ENCODE assay signal across 8 cellular contexts in the genomic region with DNA sequence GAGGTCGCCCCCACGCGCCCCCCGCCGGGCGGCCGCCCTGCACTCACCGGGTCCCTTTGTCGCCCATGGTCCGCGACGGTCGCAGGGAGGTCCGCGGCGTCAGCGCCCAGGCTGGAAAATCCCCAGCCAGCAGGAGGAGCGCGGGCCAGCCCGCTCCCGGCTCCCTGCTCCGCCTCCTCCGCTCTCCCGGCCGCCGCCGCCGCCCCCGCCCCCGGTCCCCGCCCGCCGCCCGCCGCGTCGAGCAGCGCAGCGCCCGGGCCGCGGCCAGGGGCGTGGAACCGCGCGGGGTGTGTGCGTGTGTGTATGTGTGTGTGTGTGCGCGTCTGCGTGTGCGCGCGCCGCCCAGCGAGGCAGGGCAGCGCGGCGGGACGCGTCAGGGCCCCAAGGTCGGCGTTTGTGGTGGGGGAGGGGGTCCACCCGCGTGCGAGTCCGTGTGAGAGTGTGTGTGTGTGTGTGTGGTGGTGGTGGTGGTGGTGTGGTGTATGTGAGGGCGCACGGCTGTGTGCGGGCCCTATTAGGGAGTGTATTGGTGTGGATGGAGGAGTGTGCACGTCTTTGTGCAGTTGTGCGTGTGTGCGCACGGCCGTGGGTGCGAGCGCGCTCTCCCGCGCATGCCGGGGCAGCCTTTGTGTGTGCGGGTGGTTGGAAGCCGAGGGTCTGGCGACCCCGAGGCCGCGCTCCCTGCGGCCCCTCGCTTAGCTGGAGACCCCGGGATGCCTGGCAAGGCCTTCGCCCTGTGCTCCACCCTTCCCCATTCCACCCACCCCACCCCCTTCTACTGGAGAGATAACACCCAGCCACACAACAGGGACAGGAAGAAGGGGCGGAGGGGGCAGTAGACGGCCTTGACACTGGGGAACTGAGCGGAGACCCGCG. TPM values are rescaled to one million over a fixed set of nuclear protein-coding genes. Genes with fewer than 3 reads are reported as not detected.
A peak's percentile ranks its signal among the peaks of the same experiment; 100 is the strongest.
DNase-seq lines count a peak whose midpoint lies in the region; ATAC-seq, FAIRE-seq and TF ChIP-seq lines count a peak whose summit lies in the region.

TSS of gene ARRB1 (minus strand) at position 121 of the 876 bp plus-strand sequence. CDS start at position 67, 54 bp downstream.

- H3K4me3 Mint-ChIP-seq in activated naive CD4-positive, alpha-beta T cell treated with anti-CD3 and anti-CD28 coated beads, Interleukin-2, amount 50 U/mL, for 24 hours = peak within 1 kb of the TSS; percentile 90
- H3K4me3 Mint-ChIP-seq in glutamatergic neuron (ENCODE audit: unreplicated experiment) = peak within 1 kb of the TSS; percentile 94

- peak; percentile 95 for DNase-seq in H7
- DNase-seq in RWPE2 (ENCODE audit: low spot score) = no peak
- DNase-seq in glutamatergic neuron = peak; percentile 74
- peak; percentile 95 for DNase-seq in osteoblast (ENCODE audit: insufficient read length, low spot score, missing footprints)
- peak; percentile 75 for DNase-seq in urothelium cell line (ENCODE audit: low spot score)
- DNase-seq in NCI-H1694 (lab: John Stamatoyannopoulos, UW) = no peak

- peak within 1 kb of the TSS; percentile 94 for H2AFZ ChIP-seq in ACC112 (ENCODE audit: low read length, unreplicated experiment)
- H2AFZ ChIP-seq in osteoblast (ENCODE audit: low read length) = peak within 1 kb of the TSS; percentile 83

- no peak for TF ChIP-seq CTCF in RWPE2 (IDR thresholded peaks at IDR 0.05; ENCODE audit: poor library complexity, severe bottlenecking)
- TF ChIP-seq CTCF in glutamatergic neuron (IDR thresholded peaks at IDR 0.05; ENCODE audit: partially characterized antibody, unreplicated experiment) = no peak
- no peak for TF ChIP-seq CTCF in osteoblast (IDR thresholded peaks at IDR 0.05; ENCODE audit: extremely low read depth, low read depth, low read length)

- no peaks in the 10 kb centered on the region for H3K36me3 Mint-ChIP-seq in activated naive CD4-positive, alpha-beta T cell treated with anti-CD3 and anti-CD28 coated beads, Interleukin-2, amount 50 U/mL, for 24 hours
- H3K36me3 Mint-ChIP-seq in glutamatergic neuron (ENCODE audit: unreplicated experiment) = peaks cover 5% of the 10 kb centered on the region

- peaks cover 79% of the 10 kb centered on the region for H3K4me1 Mint-ChIP-seq in activated naive CD4-positive, alpha-beta T cell treated with anti-CD3 and anti-CD28 coated beads, Interleukin-2, amount 50 U/mL, for 24 hours
- H3K4me1 Mint-ChIP-seq in glutamatergic neuron (ENCODE audit: low read depth, unreplicated experiment) = peaks cover 16% of the 10 kb centered on the region

- H3K36me3 ChIP-seq in ACC112 (ENCODE audit: insufficient read depth, low read length) (no peaks in the 10 kb centered on the region), H7 (replicated peaks; ENCODE audit: control insufficient read depth, insufficient read depth, low read length) (no peaks in the 10 kb centered on the region), RWPE2 (ENCODE audit: low read depth) (no peaks in the 10 kb centered on the region), osteoblast (ENCODE audit: insufficient read depth, low read length) (no peaks in the 10 kb centered on the region)

- peak; percentile 58 for ATAC-seq in RWPE2 (ENCODE audit: low read depth)

- FAIRE-seq in urothelium cell line (lab: Jason Lieb, UNC) = no peak

- H3K9me3 Mint-ChIP-seq in activated naive CD4-positive, alpha-beta T cell treated with anti-CD3 and anti-CD28 coated beads, Interleukin-2, amount 50 U/mL, for 24 hours = no peaks in the 10 kb centered on the region
- H3K9me3 Mint-ChIP-seq in glutamatergic neuron (ENCODE audit: unreplicated experiment) = peaks cover 13% of the 10 kb centered on the region

- H3K9me3 ChIP-seq in RWPE2 (ENCODE audit: severe bottlenecking) (no peaks in the 10 kb centered on the region), osteoblast (ENCODE audit: low read depth, low read length) (no peaks in the 10 kb centered on the region)

- H3K79me2 ChIP-seq in ACC112 (ENCODE audit: control insufficient read depth, insufficient read depth, low read length, unreplicated experiment) (no peaks in the 10 kb centered on the region), osteoblast (ENCODE audit: insufficient read depth, low read length) (peaks cover 2% of the 10 kb centered on the region)

- H3K27ac ChIP-seq in ACC112 (ENCODE audit: low read depth, low read length) (no peak within 1 kb of the TSS), RWPE2 (ENCODE audit: poor library complexity, severe bottlenecking) (no peak within 1 kb of the TSS), osteoblast (ENCODE audit: low read depth, low read length) (no peak within 1 kb of the TSS)

- H3K27ac Mint-ChIP-seq in activated naive CD4-positive, alpha-beta T cell treated with anti-CD3 and anti-CD28 coated beads, Interleukin-2, amount 50 U/mL, for 24 hours = peak within 1 kb of the TSS; percentile 91
- H3K27ac Mint-ChIP-seq in glutamatergic neuron (ENCODE audit: unreplicated experiment) = peak within 1 kb of the TSS; percentile 85

- H3K4me1 ChIP-seq in ACC112 (ENCODE audit: control insufficient read depth, insufficient read depth, low read length, unreplicated experiment) (peaks cover 34% of the 10 kb centered on the region), RWPE2 (ENCODE audit: insufficient read depth, poor library complexity, severe bottlenecking) (no peaks in the 10 kb centered on the region), osteoblast (ENCODE audit: insufficient read depth, low read length) (peaks cover 28% of the 10 kb centered on the region)

- peak within 1 kb of the TSS; percentile 86 for H3K4me2 ChIP-seq in osteoblast (ENCODE audit: insufficient read depth, low read length)

- H4K20me1 ChIP-seq in osteoblast (ENCODE audit: insufficient read depth, low read length) = peaks cover 8% of the 10 kb centered on the region

- H3K4me3 ChIP-seq in ACC112 (ENCODE audit: low read depth, low read length) = peak within 1 kb of the TSS; percentile 93
- H3K4me3 ChIP-seq in H7 (ENCODE audit: insufficient read depth, low read depth, low read length) = peak within 1 kb of the TSS; percentile 85
- H3K4me3 ChIP-seq in RWPE2 (ENCODE audit: severe bottlenecking) = peak within 1 kb of the TSS; percentile 31
- H3K4me3 ChIP-seq in osteoblast (ENCODE audit: insufficient read depth, low read length) = peak within 1 kb of the TSS; percentile 78

- H3K27me3 Mint-ChIP-seq in activated naive CD4-positive, alpha-beta T cell treated with anti-CD3 and anti-CD28 coated beads, Interleukin-2, amount 50 U/mL, for 24 hours = no peaks in the 10 kb centered on the region
- H3K27me3 Mint-ChIP-seq in glutamatergic neuron (ENCODE audit: unreplicated experiment) = peaks cover 16% of the 10 kb centered on the region

- no peaks in the 10 kb centered on the region for H3K27me3 ChIP-seq in ACC112 (ENCODE audit: insufficient read depth, low read length)
- peaks cover 6% of the 10 kb centered on the region; the same call in 1 of the 2 replicates for H3K27me3 ChIP-seq in H7 (ENCODE audit: control insufficient read depth, insufficient read depth, low read length)
- peaks cover 3% of the 10 kb centered on the region for H3K27me3 ChIP-seq in RWPE2 (ENCODE audit: insufficient read depth, poor library complexity, severe bottlenecking)
- no peaks in the 10 kb centered on the region for H3K27me3 ChIP-seq in osteoblast (ENCODE audit: insufficient read depth, low read length)

RNA-seq across cellular contexts. Expression of gene ARRB1, which starts in this region (rescaled TPM):
- total RNA-seq in H7 (2014; rRNA removed; shearing (Covaris generic)) = 110 and 116 TPM in 2 replicates
- total RNA-seq in glutamatergic neuron (ENCODE audit: unreplicated experiment) (38.0 TPM), osteoblast (14.5 and 19.4 TPM in 2 replicates)

Comparison
In these comparisons a context has a peak if more than half of its experiments do, and no peak if none do; other contexts are left out.
1. H3K4me3 ChIP-seq: peak in every context shown above with its lines; median percentile 93 in ACC112; 85 in H7; 78 in osteoblast; 31 in RWPE2.
2. DNase-seq: peak in H7 (single experiment), glutamatergic neuron (single experiment), osteoblast (single experiment) and urothelium cell line (single experiment); none in RWPE2 (single experiment) and NCI-H1694 (single experiment).